In the genomic region with DNA sequence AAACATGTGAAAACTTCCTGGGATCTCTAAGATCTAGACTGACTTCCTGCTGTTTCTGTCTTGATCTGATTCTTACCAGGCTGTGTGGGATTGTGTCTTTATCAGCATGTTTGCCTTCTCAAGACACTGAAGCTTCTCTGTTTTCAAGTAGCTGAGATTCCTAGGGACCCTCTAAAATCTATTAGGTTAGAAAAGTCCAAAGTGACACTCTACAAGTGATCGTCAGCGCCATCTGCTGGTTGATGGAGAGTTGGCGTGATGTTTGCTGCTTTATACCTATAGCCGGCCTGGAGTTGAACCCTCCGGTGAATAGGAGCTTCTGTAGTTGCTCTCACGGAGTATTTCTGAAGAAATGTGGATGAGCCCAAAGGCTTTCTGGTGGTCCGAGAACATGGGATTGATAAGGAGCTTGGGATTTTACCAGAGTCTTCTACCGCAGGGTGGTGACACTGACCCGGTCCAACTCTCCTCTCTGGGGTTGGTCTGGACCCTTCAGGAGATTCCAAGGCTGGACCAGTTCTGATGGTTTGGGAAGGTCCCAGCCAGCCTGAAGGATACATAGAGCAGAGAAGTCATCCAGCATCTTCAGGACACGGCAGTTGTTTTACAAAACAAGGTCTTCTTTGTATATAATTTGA, we compare ENCODE assay signal across 8 cellular contexts.
DNase-seq lines count a peak whose midpoint lies in the region; ATAC-seq, FAIRE-seq and TF ChIP-seq lines count a peak whose summit lies in the region.

No MANE protein-coding gene starts in this region.

- H3K4me1 ChIP-seq in thyroid gland = no peaks in the 10 kb centered on the region

- no peak for DNase-seq in GM12864 (ENCODE audit: low read depth)
- peak; percentile 37 for DNase-seq in RCC 7860 (ENCODE audit: low spot score)
- DNase-seq in activated T-helper 1 cell treated with anti-CD3 and anti-CD28 coated beads, Interleukin-12 subunit alpha, Interleukin-12 subunit beta, Interleukin-2, Interleukin-4 antibody, amounts not matched to agents 30 ng/mL and 10 ng/mL and 1 ng/mL, durations not matched to agents 14 hours and 24 hours and 36 hours (ENCODE audit: low spot score) = peak; percentile 54
- DNase-seq in fibroblast of villous mesenchyme (ENCODE audit: low read depth) = peak; percentile 57
- peak; percentile 93 for DNase-seq in omental fat pad (ENCODE audit: low spot score)
- DNase-seq in thyroid gland = peak; percentile 70 to 75

- peak; percentile 87 for TF ChIP-seq CTCF in GM12864 (IDR thresholded peaks at IDR 0.05; ENCODE audit: low read depth, low read length, missing control alignments)
- TF ChIP-seq CTCF in fibroblast of villous mesenchyme (IDR thresholded peaks at IDR 0.05; ENCODE audit: insufficient read depth, low read depth, low read length) = peak; percentile 89
- peak in 1 of 3 donors; percentile 11 for TF ChIP-seq CTCF in omental fat pad (IDR thresholded peaks at IDR 0.05)
- TF ChIP-seq CTCF in thyroid gland (IDR thresholded peaks at IDR 0.05) = peak; percentile 60 to 87 (median 66)

- no peak for TF ChIP-seq EP300 in Ishikawa (IDR thresholded peaks at IDR 0.05; ENCODE audit: borderline replicate concordance)

- H3K9me3 ChIP-seq in thyroid gland = no peaks in the 10 kb centered on the region

- H3K4me1 Mint-ChIP-seq in activated T-helper 1 cell treated with anti-CD3 and anti-CD28 coated beads, Interleukin-12 subunit alpha, Interleukin-12 subunit beta, Interleukin-2, Interleukin-4 antibody, amounts not matched to agents 30 ng/mL and 10 ng/mL and 1 ng/mL, durations not matched to agents 14 hours and 24 hours and 36 hours (ENCODE audit: low read depth) = peaks cover 29% of the 10 kb centered on the region

- H3K4me3 ChIP-seq in GM12864 (ENCODE audit: low read depth, low read length) (no peak overlapping the region), fibroblast of villous mesenchyme (ENCODE audit: low read depth, low read length) (no peak overlapping the region), thyroid gland (replicated peaks in 1 of 3) (no peak overlapping the region)

- peaks cover 26% of the 10 kb centered on the region for H3K27me3 Mint-ChIP-seq in activated T-helper 1 cell treated with anti-CD3 and anti-CD28 coated beads, Interleukin-12 subunit alpha, Interleukin-12 subunit beta, Interleukin-2, Interleukin-4 antibody, amounts not matched to agents 30 ng/mL and 10 ng/mL and 1 ng/mL, durations not matched to agents 14 hours and 24 hours and 36 hours (ENCODE audit: insufficient read depth)

- no peaks in the 10 kb centered on the region for H3K36me3 ChIP-seq in thyroid gland

- TF ChIP-seq RAD21 in Ishikawa (IDR thresholded peaks at IDR 0.05; ENCODE audit: low read depth) = peak; percentile 81

- WGBS in thyroid gland, 2 donors = 33 to 34% methylated on average over 10 of the region's 10 CpGs

- intact Hi-C loops in activated T-helper 1 cell treated with anti-CD3 and anti-CD28 coated beads, Interleukin-12 subunit alpha, Interleukin-12 subunit beta, Interleukin-2, Interleukin-4 antibody, amounts not matched to agents 30 ng/mL and 10 ng/mL and 1 ng/mL, durations not matched to agents 14 hours and 24 hours and 36 hours (cut with micrococcal nuclease) = loop anchor here (1.0 to 2.0 kb wide), 7 partner anchors 94 to 420 kb away; no protein-coding TSS in a partner anchor
- intact Hi-C loops in thyroid gland (cut with DNase I) = loop anchor here (10.0 kb wide), 1 partner anchor 104 kb away; no protein-coding TSS in a partner anchor

- no peak overlapping the region for H3K27ac ChIP-seq in thyroid gland

- no peaks in the 10 kb centered on the region for H3K27me3 ChIP-seq in thyroid gland

- H3K27ac Mint-ChIP-seq in activated T-helper 1 cell treated with anti-CD3 and anti-CD28 coated beads, Interleukin-12 subunit alpha, Interleukin-12 subunit beta, Interleukin-2, Interleukin-4 antibody, amounts not matched to agents 30 ng/mL and 10 ng/mL and 1 ng/mL, durations not matched to agents 14 hours and 24 hours and 36 hours = no peak overlapping the region

- no peak for FAIRE-seq in RCC 7860 (lab: Jason Lieb, UNC)

- peak; percentile 61 for ATAC-seq in omental fat pad (ENCODE audit: low FRiP score)
- ATAC-seq in GM21717 (IDR thresholded peaks at IDR 0.05; ENCODE audit: unreplicated experiment) = no peak

- no peaks in the 10 kb centered on the region for H3K9me3 Mint-ChIP-seq in activated T-helper 1 cell treated with anti-CD3 and anti-CD28 coated beads, Interleukin-12 subunit alpha, Interleukin-12 subunit beta, Interleukin-2, Interleukin-4 antibody, amounts not matched to agents 30 ng/mL and 10 ng/mL and 1 ng/mL, durations not matched to agents 14 hours and 24 hours and 36 hours

- no peaks in the 10 kb centered on the region for H3K36me3 Mint-ChIP-seq in activated T-helper 1 cell treated with anti-CD3 and anti-CD28 coated beads, Interleukin-12 subunit alpha, Interleukin-12 subunit beta, Interleukin-2, Interleukin-4 antibody, amounts not matched to agents 30 ng/mL and 10 ng/mL and 1 ng/mL, durations not matched to agents 14 hours and 24 hours and 36 hours (ENCODE audit: low read depth)

- H3K4me3 Mint-ChIP-seq in activated T-helper 1 cell treated with anti-CD3 and anti-CD28 coated beads, Interleukin-12 subunit alpha, Interleukin-12 subunit beta, Interleukin-2, Interleukin-4 antibody, amounts not matched to agents 30 ng/mL and 10 ng/mL and 1 ng/mL, durations not matched to agents 14 hours and 24 hours and 36 hours = no peak overlapping the region

- no peak for TF ChIP-seq POLR2A in thyroid gland (IDR thresholded peaks at IDR 0.05)

TF ChIP-seq in Ishikawa, 13 proteins besides CTCF, POLR2A, EP300 and RAD21:
- TF ChIP-seq TEAD4 (IDR thresholded peaks at IDR 0.05) (no peak), FOXM1 (IDR thresholded peaks at IDR 0.05; ENCODE audit: borderline replicate concordance, low read depth) (no peak), YY1 (IDR thresholded peaks at IDR 0.05; ENCODE audit: low read depth) (no peak), TAF1 (IDR thresholded peaks at IDR 0.05; ENCODE audit: low read depth) (no peak), USF1 (IDR thresholded peaks at IDR 0.05) (no peak), ZBTB7A (IDR thresholded peaks at IDR 0.05; ENCODE audit: low read depth) (no peak), REST (IDR thresholded peaks at IDR 0.05; ENCODE audit: low read depth) (no peak), NFIC (IDR thresholded peaks at IDR 0.05) (no peak), CREB1 (IDR thresholded peaks at IDR 0.05; ENCODE audit: low read depth) (no peak), CEBPB (IDR thresholded peaks at IDR 0.05) (no peak), EGR1 (IDR thresholded peaks at IDR 0.05) (no peak), TCF12 (IDR thresholded peaks at IDR 0.05; ENCODE audit: low read depth) (no peak)
- TF ChIP-seq, protein P1, sequence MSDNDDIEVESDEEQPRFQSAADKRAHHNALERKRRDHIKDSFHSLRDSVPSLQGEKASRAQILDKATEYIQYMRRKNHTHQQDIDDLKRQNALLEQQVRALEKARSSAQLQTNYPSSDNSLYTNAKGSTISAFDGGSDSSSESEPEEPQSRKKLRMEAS (IDR thresholded peaks at IDR 0.05) = no peak
